In genomic region chr6:89311853-89312531, GRCh38 we compare ENCODE assay signal across 8 cellular contexts. TPM values are rescaled to one million over a fixed set of nuclear protein-coding genes. Genes with fewer than 3 reads are reported as not detected.
DNase-seq lines count a peak whose midpoint lies in the region; ATAC-seq and TF ChIP-seq lines count a peak whose summit lies in the region.

No MANE protein-coding gene starts in this region.

- TF ChIP-seq CTCF in SK-N-SH (IDR thresholded peaks at IDR 0.05) (no peak), foreskin fibroblast (IDR thresholded peaks at IDR 0.05; ENCODE audit: low read depth, low read length) (peak; percentile 70)

- H2BK5ac ChIP-seq in neuronal stem cell (ENCODE audit: low read length): peak overlapping the region; percentile 16

- no peak overlapping the region for H3K4me3 ChIP-seq in H7 (ENCODE audit: insufficient read depth, low read depth, low read length)
- H3K4me3 ChIP-seq in SK-N-SH (ENCODE audit: low read depth in 2 of 2, low read length in 1 of 2): no peak overlapping the region
- H3K4me3 ChIP-seq in foreskin fibroblast (ENCODE audit: low read depth in 1 of 2, low read length in 2 of 2): peak overlapping the region in 1 of 2 donors; percentile 22
- peak overlapping the region in 1 of 2 donors; percentile 4 for H3K4me3 ChIP-seq in neuronal stem cell (ENCODE audit: low read length in 2 of 2)

- no peaks in the 10 kb centered on the region for H4K20me1 ChIP-seq in SK-N-SH (ENCODE audit: insufficient read depth)

- no peak overlapping the region for H2AFZ ChIP-seq in SK-N-SH (ENCODE audit: low read depth)
- peak overlapping the region; percentile 90 for H2AFZ ChIP-seq in neuronal stem cell (ENCODE audit: low read length)

- H3K9me3 Mint-ChIP-seq in activated naive CD8-positive, alpha-beta T cell treated with anti-CD3 and anti-CD28 coated beads for 36 hours: no peaks in the 10 kb centered on the region

- H3K79me2 ChIP-seq in SK-N-SH (ENCODE audit: insufficient read depth): no peaks in the 10 kb centered on the region

- peak overlapping the region; percentile 42 for H3K14ac ChIP-seq in neuronal stem cell (ENCODE audit: low read length)

- H2AK5ac ChIP-seq in neuronal stem cell (ENCODE audit: low read depth, low read length): no peak overlapping the region

- TF ChIP-seq RAD21 in SK-N-SH (IDR thresholded peaks at IDR 0.05; ENCODE audit: low read length): peak; percentile 39

- peaks cover 6% of the 10 kb centered on the region for H3K36me3 Mint-ChIP-seq in activated naive CD8-positive, alpha-beta T cell treated with anti-CD3 and anti-CD28 coated beads for 36 hours

- no peak overlapping the region for H2BK12ac ChIP-seq in neuronal stem cell (ENCODE audit: low read length)

- H3K79me1 ChIP-seq in neuronal stem cell (ENCODE audit: low read depth, low read length): no peaks in the 10 kb centered on the region

- H2BK120ac ChIP-seq in neuronal stem cell (ENCODE audit: low read depth, low read length): peak overlapping the region; percentile 10

- H3F3A ChIP-seq in SK-N-SH (replicated peaks; ENCODE audit: insufficient read depth): peaks cover 12% of the 10 kb centered on the region

- H3K27ac Mint-ChIP-seq in activated naive CD8-positive, alpha-beta T cell treated with anti-CD3 and anti-CD28 coated beads for 36 hours: no peak overlapping the region

- H4K91ac ChIP-seq in neuronal stem cell (ENCODE audit: low read depth, low read length, poor library complexity): no peak overlapping the region

- H3K36me3 ChIP-seq in H7 (replicated peaks; ENCODE audit: control insufficient read depth, insufficient read depth, low read length) (no peaks in the 10 kb centered on the region), SK-N-SH (replicated peaks in 1 of 2; ENCODE audit: control insufficient read depth in 1 of 2, insufficient read depth in 2 of 2, low read length in 1 of 2) (no peaks in the 10 kb centered on the region), neuronal stem cell (replicated peaks in 1 of 2; ENCODE audit: control insufficient read depth in 2 of 2, insufficient read depth in 2 of 2, low read length in 2 of 2) (no peaks in the 10 kb centered on the region)

- TF ChIP-seq EP300 in SK-N-SH (IDR thresholded peaks at IDR 0.05; ENCODE audit: borderline replicate concordance in 1 of 2, low read depth in 1 of 2, low read length in 1 of 2): no peak; a peak in 1 of 4 replicates

- peak overlapping the region; percentile 92 for H3K18ac ChIP-seq in neuronal stem cell (ENCODE audit: low read length)

- H3K27me3 ChIP-seq in H7 (ENCODE audit: control insufficient read depth, insufficient read depth, low read length) (no peaks in the 10 kb centered on the region), SK-N-SH (ENCODE audit: insufficient read depth) (no peaks in the 10 kb centered on the region), neuronal stem cell (ENCODE audit: control insufficient read depth in 3 of 3, insufficient read depth in 3 of 3, low read depth in 1 of 3, low read length in 3 of 3) (peaks cover 0 to under 1% (median 0%) of the 10 kb centered on the region in 3 experiments)

- H3K9ac ChIP-seq in SK-N-SH (no peak overlapping the region), neuronal stem cell (ENCODE audit: low read depth, low read length, poor library complexity) (peak overlapping the region; percentile 50)

- peak overlapping the region; percentile 49 for H3K4me2 ChIP-seq in SK-N-SH
- H3K4me2 ChIP-seq in neuronal stem cell (ENCODE audit: insufficient read depth, low read length, poor library complexity, severe bottlenecking): no peak overlapping the region

- H3K4ac ChIP-seq in neuronal stem cell (ENCODE audit: low read length): no peak overlapping the region

- peak overlapping the region; percentile 11 for H2BK15ac ChIP-seq in neuronal stem cell (ENCODE audit: low read length)

- no peaks in the 10 kb centered on the region for H3K27me3 Mint-ChIP-seq in activated naive CD8-positive, alpha-beta T cell treated with anti-CD3 and anti-CD28 coated beads for 36 hours

- POLR2A ChIA-PET in SK-N-SH (lab: Yijun Ruan, JAX): interaction anchor here (1.0 kb wide), 1 partner anchor 40 kb away, joined by 3 read pairs; no protein-coding TSS in a partner anchor

- CTCF ChIA-PET in SK-N-SH (lab: Yijun Ruan, JAX): interaction anchor here (0.6 to 2.0 kb wide), 7 partner anchors 9 to 329 kb away, joined by 3 to 7 read pairs (median 3); no protein-coding TSS in a partner anchor

- WGBS in SK-N-SH (ENCODE audit: low lambda C conversion rate): 74% methylated on average over 9 of the region's 9 CpGs
- WGBS in neuronal stem cell (ENCODE audit: extremely low coverage in 2 of 2, insufficient read length in 2 of 2, insufficient replicate concordance in 1 of 2), 2 donors: no CpG with 5 or more reads among the region's 9 CpGs

- peak overlapping the region; percentile 89 for H4K8ac ChIP-seq in neuronal stem cell (ENCODE audit: low read depth, low read length)

- no peaks in the 10 kb centered on the region for H3K4me1 Mint-ChIP-seq in activated naive CD8-positive, alpha-beta T cell treated with anti-CD3 and anti-CD28 coated beads for 36 hours

- peak overlapping the region; percentile 12 for H3K23ac ChIP-seq in neuronal stem cell (ENCODE audit: low read depth, low read length, poor library complexity)

- peak; percentile 78 for DNase-seq in H7
- no peak for DNase-seq in SK-N-SH
- peak; percentile 69 to 83 for DNase-seq in foreskin fibroblast
- DNase-seq in neuronal stem cell (ENCODE audit: low spot score): peak; percentile 73
- no peak for DNase-seq in mesenteric fat pad (ENCODE audit: low spot score)
- no peak for DNase-seq in activated gamma-delta T cell treated with Interleukin-2 at 50 U/mL for 16 hours
- no peak for DNase-seq in activated naive CD8-positive, alpha-beta T cell treated with anti-CD3 and anti-CD28 coated beads for 36 hours

- H3K9me3 ChIP-seq in SK-N-SH (no peaks in the 10 kb centered on the region), neuronal stem cell (replicated peaks in 1 of 2; ENCODE audit: control insufficient read depth in 2 of 2, insufficient read depth in 1 of 2, low read depth in 1 of 2, low read length in 2 of 2) (no peaks in the 10 kb centered on the region)

- H3K9me2 ChIP-seq in SK-N-SH: no peaks in the 10 kb centered on the region

- ATAC-seq in GM18907 (IDR thresholded peaks at IDR 0.05; ENCODE audit: unreplicated experiment): no peak

- H3K4me3 Mint-ChIP-seq in activated naive CD8-positive, alpha-beta T cell treated with anti-CD3 and anti-CD28 coated beads for 36 hours: no peak overlapping the region

- peaks cover 11 to 25% of the 10 kb centered on the region in 2 experiments for H3K4me1 ChIP-seq in SK-N-SH (ENCODE audit: control insufficient read depth in 1 of 2, insufficient read depth in 2 of 2, low read depth in 1 of 2, low read length in 1 of 2)
- peaks cover 11 to 18% of the 10 kb centered on the region in 2 donors for H3K4me1 ChIP-seq in neuronal stem cell (ENCODE audit: control insufficient read depth in 2 of 2, insufficient read depth in 1 of 2, low read depth in 1 of 2, low read length in 2 of 2)

- H3K27ac ChIP-seq in SK-N-SH (ENCODE audit: low read depth in 2 of 2, low read length in 1 of 2) (peak overlapping the region; percentile 60 to 61; a peak in 2 of 4 replicates), neuronal stem cell (replicated peaks; ENCODE audit: low read length) (peak overlapping the region; percentile 53)

TF ChIP-seq in SK-N-SH, 30 proteins besides CTCF, POLR2A, EP300 and RAD21:
- TF ChIP-seq MAX (IDR thresholded peaks at IDR 0.05; ENCODE audit: low read depth): 0 out of 2 replicates have a peak, but pooled peaks have one; percentile 18
- TF ChIP-seq RFX5 (IDR thresholded peaks at IDR 0.05; ENCODE audit: low read length): no peak
- TF ChIP-seq MXI1 (IDR thresholded peaks at IDR 0.05; ENCODE audit: low read depth, low read length): no peak
- TF ChIP-seq EZH2phosphoT487 (IDR thresholded peaks at IDR 0.05; ENCODE audit: borderline replicate concordance, low read depth): no peak
- TF ChIP-seq TEAD4 (IDR thresholded peaks at IDR 0.05; ENCODE audit: borderline replicate concordance, insufficient read depth): no peak
- peak; percentile 31; the same call in 1 of the 2 replicates for TF ChIP-seq JUND (IDR thresholded peaks at IDR 0.05)
- TF ChIP-seq TCF12 (IDR thresholded peaks at IDR 0.05): peak; percentile 65
- TF ChIP-seq NFIC (IDR thresholded peaks at IDR 0.05; ENCODE audit: borderline replicate concordance): peak; percentile 95
- no peak for TF ChIP-seq CHD2 (IDR thresholded peaks at IDR 0.05; ENCODE audit: low read length, partially characterized antibody)
- TF ChIP-seq TAF1 (IDR thresholded peaks at IDR 0.05; ENCODE audit: borderline replicate concordance, low read depth, low read length): 0 out of 2 replicates have a peak, but pooled peaks have one; percentile 20
- TF ChIP-seq YY1 (IDR thresholded peaks at IDR 0.05; ENCODE audit: low read depth): no peak

RNA-seq across cellular contexts. Expression of gene GABRR2, which starts 3.1 kb away (rescaled TPM):
- not detected in 2 replicates for total RNA-seq in H7 (2014; rRNA removed; shearing (Covaris generic))
- 0.08 and 0.18 TPM in 2 replicates for polyA plus RNA-seq in SK-N-SH (2012; rRNA removed)
- 0.01 and 0.03 TPM in 2 replicates for polyA plus RNA-seq in SK-N-SH (2012; cell fraction: cytosol; rRNA removed)
- polyA plus RNA-seq in SK-N-SH (2012; cell fraction: nucleus; rRNA removed): 1.4 and 1.6 TPM in 2 replicates
- polyA plus RNA-seq in neuronal stem cell (2013, experiment 1 of 2): 0.11 TPM
- 0.08 TPM for polyA plus RNA-seq in neuronal stem cell (2013, experiment 2 of 2)
- 2.2 TPM for total RNA-seq in mesenteric fat pad
- total RNA-seq in activated naive CD8-positive, alpha-beta T cell treated with anti-CD3 and anti-CD28 coated beads for 36 hours: under 1 TPM in 1 of 2 experiments, not detected in 1; 0.12 TPM

RNA-seq across cellular contexts. Expression of gene UBE2J1, which starts 40.5 kb away (rescaled TPM):
- total RNA-seq in H7 (2014; rRNA removed; shearing (Covaris generic)): 11.8 and 12.2 TPM in 2 replicates
- polyA plus RNA-seq in SK-N-SH (2012; rRNA removed): 11.3 and 16.2 TPM in 2 replicates
- 17.5 and 20.7 TPM in 2 replicates for polyA plus RNA-seq in SK-N-SH (2012; cell fraction: cytosol; rRNA removed)
- 7.6 and 10.7 TPM in 2 replicates for polyA plus RNA-seq in SK-N-SH (2012; cell fraction: nucleus; rRNA removed)
- 30.2 TPM for polyA plus RNA-seq in neuronal stem cell (2013, experiment 1 of 2)
- polyA plus RNA-seq in neuronal stem cell (2013, experiment 2 of 2): 31.5 TPM
- total RNA-seq in mesenteric fat pad: 40.4 TPM
- total RNA-seq in activated naive CD8-positive, alpha-beta T cell treated with anti-CD3 and anti-CD28 coated beads for 36 hours: 10 to 100 TPM; 28.8 to 29.0 TPM

Comparison
In these comparisons a context has a peak if more than half of its experiments do, and no peak if none do; other contexts are left out.
1. DNase-seq: peak in H7 (single experiment), foreskin fibroblast (2 of 2) and neuronal stem cell (single experiment); none in SK-N-SH (single experiment), mesenteric fat pad (single experiment), activated gamma-delta T cell treated with Interleukin-2 at 50 U/mL for 16 hours (single experiment) and activated naive CD8-positive, alpha-beta T cell treated with anti-CD3 and anti-CD28 coated beads for 36 hours (single experiment).